8 cellular contexts compared by ENCODE assay signal in the genomic region with DNA sequence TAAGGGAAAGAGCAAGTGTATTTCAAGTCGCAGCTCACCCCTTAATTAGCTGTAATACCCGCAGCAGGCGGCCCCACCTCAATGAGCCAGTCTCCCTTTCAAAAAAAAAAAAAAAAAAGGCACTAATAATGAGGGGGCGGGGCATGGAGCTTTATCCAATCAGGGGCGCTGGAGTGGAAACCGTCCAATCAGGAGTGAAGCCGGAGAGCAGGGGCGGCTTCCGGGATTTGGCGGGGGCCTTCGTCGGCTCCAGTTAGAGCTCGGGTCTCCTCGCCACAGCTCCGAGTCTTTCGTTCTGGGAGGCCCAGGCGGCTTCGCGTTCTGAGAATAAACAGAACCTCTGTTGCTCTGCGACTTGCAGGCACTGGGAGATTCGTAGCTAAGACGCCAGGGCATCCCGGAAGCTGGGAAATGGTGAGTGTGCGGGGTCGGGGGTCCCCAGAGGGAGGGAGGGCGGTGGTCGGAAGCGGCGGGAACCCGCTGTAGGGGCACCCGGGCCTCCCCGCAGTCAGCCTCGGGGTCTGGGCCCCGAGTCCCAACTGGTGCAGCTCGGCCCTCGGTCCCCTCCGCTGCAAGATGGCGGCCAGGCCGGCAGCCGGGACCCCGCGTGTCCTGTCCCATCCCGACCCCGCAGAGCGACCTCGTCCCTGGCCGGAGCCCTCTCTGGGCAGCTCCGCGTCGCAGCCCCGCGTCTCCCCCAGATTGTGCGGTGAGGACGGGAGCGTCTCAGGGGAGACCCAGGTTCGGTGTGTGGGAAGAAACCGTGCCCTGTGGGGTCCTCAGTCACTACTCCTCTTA. TPM values are rescaled to one million over a fixed set of nuclear protein-coding genes. Genes with fewer than 3 reads are reported as not detected.
A peak's percentile ranks its signal among the peaks of the same experiment; 100 is the strongest.
DNase-seq lines count a peak whose midpoint lies in the region; ATAC-seq and TF ChIP-seq lines count a peak whose summit lies in the region.

A gene (plus strand): TSS at position 252 of the 798 bp plus-strand sequence. CDS start 160 bp downstream, at position 412.

- H3K9me3 ChIP-seq in OCI-LY7 (ENCODE audit: low read length): peaks cover 20% of the 10 kb centered on the region; the same call in 1 of the 2 replicates
- H3K9me3 ChIP-seq in mucosa of stomach (ENCODE audit: control insufficient read depth, low read length): no peaks in the 10 kb centered on the region

- H3K4me3 ChIP-seq in OCI-LY7 (ENCODE audit: low read depth, low read length, poor library complexity, severe bottlenecking): peak within 1 kb of the TSS; percentile 95
- H3K4me3 ChIP-seq in epithelial cell of proximal tubule (ENCODE audit: low read depth, low read length): peak within 1 kb of the TSS; percentile 97
- peak within 1 kb of the TSS; percentile 98 for H3K4me3 ChIP-seq in mucosa of stomach (ENCODE audit: low read length)

- intact Hi-C loops in OCI-LY7 (cut with micrococcal nuclease; ENCODE audit: unreplicated experiment): loop anchor here (1.0 to 5.0 kb wide), 3 partner anchors 44 to 415 kb away; a partner anchor contains a TSS

- peaks cover 25% of the 10 kb centered on the region for H4K20me1 ChIP-seq in OCI-LY7 (ENCODE audit: insufficient read depth, low read length)

- peak; percentile 90 for DNase-seq in Caki2 (ENCODE audit: low read depth)
- DNase-seq in HuH-7 (ENCODE audit: low spot score): peak; percentile 85
- DNase-seq in OCI-LY7 (ENCODE audit: low spot score): peak; percentile 97
- peak; percentile 88 for DNase-seq in activated T-cell treated with anti-CD3 and anti-CD28 coated beads for 48 hours (ENCODE audit: low read depth)
- DNase-seq in epithelial cell of proximal tubule (ENCODE audit: low read depth): peak; percentile 39
- peak; percentile 79 to 91 for DNase-seq in stimulated activated CD8-positive, alpha-beta memory T cell treated with anti-CD3 and anti-CD28 coated beads, Interleukin-7, amount 100 ng/mL, for 1 hour (ENCODE audit: low read depth in 2 of 2)

- H3K4me2 ChIP-seq in OCI-LY7 (ENCODE audit: low read length): peak within 1 kb of the TSS; percentile 95

- in situ Hi-C loops in Caki2 (cut with HindIII; ENCODE audit: low pct_unique_long_range_greater_than_20kb, low sequenced_read_pairs): no loop called here

- H3K4me1 ChIP-seq in OCI-LY7 (ENCODE audit: insufficient read depth, low read length, poor library complexity, severe bottlenecking) (peaks cover 44% of the 10 kb centered on the region), mucosa of stomach (ENCODE audit: control insufficient read depth, insufficient read depth, low read length) (peaks cover 42% of the 10 kb centered on the region)

- no TSS peak for BruUV-seq in OCI-LY7 (replicated peaks; lab: Mats Ljungman, UMichigan)

- H3K9me2 ChIP-seq in OCI-LY7 (ENCODE audit: insufficient read depth, low read length): no peaks in the 10 kb centered on the region

- H3K36me3 ChIP-seq in OCI-LY7 (ENCODE audit: insufficient read depth, low read length) (peaks cover 42% of the 10 kb centered on the region), mucosa of stomach (ENCODE audit: control insufficient read depth, insufficient read depth, low read length) (no peaks in the 10 kb centered on the region)

- peak; percentile 49 for ATAC-seq in GM21423 (IDR thresholded peaks at IDR 0.05; ENCODE audit: unreplicated experiment)

- TF ChIP-seq CTCF in OCI-LY7 (conservative IDR thresholded peaks at IDR 0.05; ENCODE audit: low read length) (no peak), epithelial cell of proximal tubule (conservative IDR thresholded peaks at IDR 0.05; ENCODE audit: low read depth, low read length) (no peak)

- no peaks in the 10 kb centered on the region for H3K27me3 ChIP-seq in mucosa of stomach (ENCODE audit: control insufficient read depth, insufficient read depth, low read length)

- POLR2A ChIA-PET in OCI-LY7 (lab: Charles Lee): interaction anchor here (0.6 to 2.0 kb wide), 9 partner anchors 9 to 732 kb away, joined by 3 to 6 read pairs (median 5); a partner anchor contains a TSS

- H3K79me2 ChIP-seq in OCI-LY7 (ENCODE audit: insufficient read depth, low read depth, low read length): peaks cover 51% of the 10 kb centered on the region

- CTCF ChIA-PET in OCI-LY7 (lab: Charles Lee; ENCODE audit: unreplicated experiment): interaction anchor here (0.9 kb wide), 1 partner anchor 418 kb away, joined by 3 read pairs; no protein-coding TSS in a partner anchor

- H3K9ac ChIP-seq in mucosa of stomach (ENCODE audit: low read length): peak within 1 kb of the TSS; percentile 97

- H2AFZ ChIP-seq in OCI-LY7 (ENCODE audit: low read length): peak within 1 kb of the TSS; percentile 67; the same call in 1 of the 2 replicates

- peak within 1 kb of the TSS; percentile 92 for H3K27ac ChIP-seq in OCI-LY7 (ENCODE audit: low read depth, low read length, poor library complexity, severe bottlenecking)

RNA-seq across cellular contexts. Expression of the gene that starts here (rescaled TPM):
- total RNA-seq in Caki2 (2014; rRNA removed; shearing (Covaris generic); ENCODE audit: low replicate concordance): 6.2 and 14.5 TPM in 2 replicates
- 23.3 and 23.5 TPM in 2 replicates for total RNA-seq in OCI-LY7 (2014; rRNA removed; shearing (Covaris generic))
- total RNA-seq in OCI-LY7 (2022) (38.8 and 41.9 TPM in 2 replicates), epithelial cell of proximal tubule (9.7 and 17.0 TPM in 2 replicates)

Comparison
In these comparisons a context has a peak if more than half of its experiments do, and no peak if none do; other contexts are left out.
1. Peak in every context shown above with its lines: DNase-seq, ATAC-seq, H3K4me3 ChIP-seq and H3K27ac ChIP-seq.
2. DNase-seq: peak in every context shown above with its lines; median percentile 97 in OCI-LY7; 90 in Caki2; 88 in activated T-cell treated with anti-CD3 and anti-CD28 coated beads for 48 hours; 85 in HuH-7; 85 in stimulated activated CD8-positive, alpha-beta memory T cell treated with anti-CD3 and anti-CD28 coated beads, Interleukin-7, amount 100 ng/mL, for 1 hour; 39 in epithelial cell of proximal tubule.